7 cellular contexts compared by ENCODE assay signal in genomic region chr12:22100952-22101748, GRCh38. TPM values are rescaled to one million over a fixed set of nuclear protein-coding genes. Genes with fewer than 3 reads are reported as not detected.
DNase-seq lines count a peak whose midpoint lies in the region; ATAC-seq and TF ChIP-seq lines count a peak whose summit lies in the region.

No MANE protein-coding gene starts in this region.

- peak; percentile 78 for TF ChIP-seq CTCF in WERI-Rb-1 (IDR thresholded peaks at IDR 0.05; ENCODE audit: low read depth, low read length)

- no CpG with 5 or more reads among the region's 6 CpGs for WGBS in neuronal stem cell (ENCODE audit: extremely low coverage in 2 of 2, insufficient read length in 2 of 2, insufficient replicate concordance in 1 of 2), 2 donors

- no peak overlapping the region for H3K4me2 ChIP-seq in neuronal stem cell (ENCODE audit: insufficient read depth, low read length, poor library complexity, severe bottlenecking)

- no peak overlapping the region for H4K8ac ChIP-seq in neuronal stem cell (ENCODE audit: low read depth, low read length)

- ATAC-seq in GM21423 (IDR thresholded peaks at IDR 0.05; ENCODE audit: unreplicated experiment), result peak; percentile 59

- H3K27ac ChIP-seq in KOPT-K1 (ENCODE audit: low read depth, low read length, poor library complexity, severe bottlenecking), result peak overlapping the region; percentile 66
- no peak overlapping the region for H3K27ac ChIP-seq in WERI-Rb-1
- H3K27ac ChIP-seq in neuronal stem cell (replicated peaks; ENCODE audit: low read length), result no peak overlapping the region

- no peak overlapping the region for H4K91ac ChIP-seq in neuronal stem cell (ENCODE audit: low read depth, low read length, poor library complexity)

- peak overlapping the region; percentile 57 for H2AK5ac ChIP-seq in neuronal stem cell (ENCODE audit: low read depth, low read length)

- H3K9me3 ChIP-seq in KOPT-K1 (ENCODE audit: insufficient read depth, low read length, poor library complexity, severe bottlenecking), result peaks cover 1% of the 10 kb centered on the region
- H3K9me3 ChIP-seq in WERI-Rb-1 (ENCODE audit: severe bottlenecking), result no peaks in the 10 kb centered on the region
- H3K9me3 ChIP-seq in neuronal stem cell (replicated peaks in 1 of 2; ENCODE audit: control insufficient read depth in 2 of 2, insufficient read depth in 1 of 2, low read depth in 1 of 2, low read length in 2 of 2), result no peaks in the 10 kb centered on the region

- peak overlapping the region; percentile 82 for H2AFZ ChIP-seq in neuronal stem cell (ENCODE audit: low read length)

- H3K18ac ChIP-seq in neuronal stem cell (ENCODE audit: low read length), result peak overlapping the region; percentile 60

- H3K14ac ChIP-seq in neuronal stem cell (ENCODE audit: low read length), result no peak overlapping the region

- H3K4me1 ChIP-seq in neuronal stem cell (ENCODE audit: control insufficient read depth in 2 of 2, insufficient read depth in 1 of 2, low read depth in 1 of 2, low read length in 2 of 2), result peaks cover 0 to 3% of the 10 kb centered on the region in 2 donors

- DNase-seq in GM04504 (ENCODE audit: low read depth) (peak; percentile 24), WERI-Rb-1 (peak; percentile 69), fibroblast of gingiva (ENCODE audit: low read depth) (peak; percentile 69), neuronal stem cell (ENCODE audit: low spot score) (peak; percentile 43), NCI-H2029 (lab: John Stamatoyannopoulos, UW) (no peak)

- H3K4me3 ChIP-seq in WERI-Rb-1 (ENCODE audit: low read depth, low read length) (no peak overlapping the region), neuronal stem cell (ENCODE audit: low read length in 2 of 2) (no peak overlapping the region)

- no peaks in the 10 kb centered on the region for H3K36me3 ChIP-seq in KOPT-K1 (ENCODE audit: insufficient read depth, low read length)
- H3K36me3 ChIP-seq in WERI-Rb-1, result no peaks in the 10 kb centered on the region
- H3K36me3 ChIP-seq in neuronal stem cell (replicated peaks in 1 of 2; ENCODE audit: control insufficient read depth in 2 of 2, insufficient read depth in 2 of 2, low read length in 2 of 2), result no peaks in the 10 kb centered on the region

- H3K27me3 ChIP-seq in WERI-Rb-1 (ENCODE audit: insufficient read depth, low read depth, severe bottlenecking) (no peaks in the 10 kb centered on the region), neuronal stem cell (ENCODE audit: control insufficient read depth in 3 of 3, insufficient read depth in 3 of 3, low read depth in 1 of 3, low read length in 3 of 3) (no peaks in the 10 kb centered on the region)

- H2BK5ac ChIP-seq in neuronal stem cell (ENCODE audit: low read length), result no peak overlapping the region

- H3K9ac ChIP-seq in neuronal stem cell (ENCODE audit: low read depth, low read length, poor library complexity), result no peak overlapping the region

- no peak overlapping the region for H3K23ac ChIP-seq in neuronal stem cell (ENCODE audit: low read depth, low read length, poor library complexity)

- H3K4ac ChIP-seq in neuronal stem cell (ENCODE audit: low read length), result no peak overlapping the region

- peak overlapping the region; percentile 95 for H2BK120ac ChIP-seq in neuronal stem cell (ENCODE audit: low read depth, low read length)

- H2BK15ac ChIP-seq in neuronal stem cell (ENCODE audit: low read length), result peak overlapping the region; percentile 81

- no peaks in the 10 kb centered on the region for H3K79me1 ChIP-seq in neuronal stem cell (ENCODE audit: low read depth, low read length)

- H2BK12ac ChIP-seq in neuronal stem cell (ENCODE audit: low read length), result peak overlapping the region; percentile 60

RNA-seq across cellular contexts. Expression of gene CMAS, which starts 55.1 kb away (rescaled TPM):
- polyA plus RNA-seq in neuronal stem cell (2013, experiment 1 of 2), result 37.7 TPM
- polyA plus RNA-seq in neuronal stem cell (2013, experiment 2 of 2), result 38.7 TPM
